Comparison of ENCODE assay signal across 30 cellular contexts in the genomic region with DNA sequence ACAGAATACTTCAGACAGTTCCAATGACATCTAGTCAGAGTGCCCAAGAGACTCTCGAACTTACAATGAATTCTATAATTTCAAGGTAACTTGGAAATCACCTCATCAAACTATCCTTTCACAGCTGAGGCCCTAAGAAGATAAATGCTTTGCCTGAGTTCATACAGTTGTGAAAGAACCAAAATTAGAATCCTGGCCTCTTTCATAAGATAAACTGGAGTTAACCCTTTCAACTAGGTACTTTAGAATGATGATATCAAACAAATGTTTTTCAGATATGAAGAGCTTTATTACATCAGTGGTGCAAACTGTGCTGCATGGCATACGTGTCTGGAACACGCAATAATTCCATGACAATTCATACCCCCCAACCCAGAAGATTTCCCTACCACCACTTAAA.
"Had no signal": no experiment of that assay in that cellular context is flagged by ENCODE, and none has a peak within 500 bp of the region (broad histone marks: within the 10 kb centered on the region; RNA-seq: fewer than 3 reads in every experiment).

No MANE protein-coding gene starts in this region.

- H3K4me2 ChIP-seq: SK-N-SH had no signal

- H3K27ac ChIP-seq: Peyer's patch, SJSA1 had no signal

- ATAC-seq: PC-3 had no signal

- H3K4me3 ChIP-seq: Peyer's patch, SJSA1 had no signal

- H3K36me3 ChIP-seq: Peyer's patch, SJSA1 had no signal

- H3K9me2 ChIP-seq: SK-N-SH had no signal

- H3K27me3 ChIP-seq: Peyer's patch, SJSA1 had no signal

- H3K4me1 ChIP-seq: Peyer's patch, SJSA1 had no signal

- DNase-seq: Karpas-422, NCI-H1048, NCI-H1092 treated with DMSO at 0.1 percent for 48 hours, NCI-H1105 treated with DMSO at 0.1 percent for 48 hours, NCI-H1436, NCI-H146, NCI-H1694, NCI-H187, NCI-H1930, NCI-H2029 treated with DMSO at 0.1 percent for 48 hours, NCI-H2081 treated with DMSO at 0.1 percent for 48 hours, NCI-H2107, NCI-H2171, NCI-H226, NCI-H446 treated with DMSO at 0.1 percent for 48 hours, NCI-H510A, NCI-H524, NCI-H526, NCI-H748 treated with DMSO at 0.1 percent for 48 hours, NCI-H82, OCI-M1, PC-3, Peyer's patch, Right ventricle myocardium superior, RPMI8226, SHP77 treated with DMSO at 0.1 percent for 48 hours, SK-N-SH, SW 1271, T-helper 1 cell had no signal

- H3K9me3 ChIP-seq: Peyer's patch, SJSA1, SK-N-SH had no signal

- H3K9ac ChIP-seq: SK-N-SH had no signal
